8 cellular contexts compared by ENCODE assay signal in genomic region chr6:89432875-89433636, GRCh38. TPM values are rescaled to one million over a fixed set of nuclear protein-coding genes. Genes with fewer than 3 reads are reported as not detected.
DNase-seq lines count a peak whose midpoint lies in the region; ATAC-seq and TF ChIP-seq lines count a peak whose summit lies in the region.

Gene ANKRD6, plus strand, starts transcription at chr6:89433152. Its CDS starts 133,825 bp downstream, at chr6:89566977.

- intact Hi-C loops in heart left ventricle (cut with DNase I) (loop anchor here (1.0 to 10.0 kb wide), 7 partner anchors 164 to 252 kb away; no protein-coding TSS in a partner anchor), posterior vena cava (cut with DNase I) (loop anchor here (2.0 to 10.0 kb wide), 2 partner anchors 172 to 178 kb away; no protein-coding TSS in a partner anchor)

- H3K36me3 ChIP-seq in heart left ventricle: no peaks in the 10 kb centered on the region

- peaks cover 0 to 29% (median 8%) of the 10 kb centered on the region in 12 donors for H3K4me1 ChIP-seq in heart left ventricle

- no peaks in the 10 kb centered on the region for H3K27me3 ChIP-seq in heart left ventricle

- H3K27ac Mint-ChIP-seq in activated naive CD8-positive, alpha-beta T cell treated with anti-CD3 and anti-CD28 coated beads for 36 hours: peak within 1 kb of the TSS; percentile 23

- H3K4me1 Mint-ChIP-seq in activated naive CD8-positive, alpha-beta T cell treated with anti-CD3 and anti-CD28 coated beads for 36 hours: peaks cover 15% of the 10 kb centered on the region

- DNase-seq in Daoy (ENCODE audit: low read depth): peak; percentile 75
- peak; percentile 53 for DNase-seq in KG1 (lab: John Stamatoyannopoulos, UW)
- peak; percentile 54 for DNase-seq in SKM-1 treated with dmso at 0.1 percent for 144 hours (lab: John Stamatoyannopoulos, UW; ENCODE audit: unreplicated experiment)
- DNase-seq in activated naive CD8-positive, alpha-beta T cell treated with anti-CD3 and anti-CD28 coated beads for 36 hours: peak; percentile 92
- peak; percentile 69 to 90 (median 81) for DNase-seq in heart left ventricle
- DNase-seq in posterior vena cava (ENCODE audit: low spot score): peak; percentile 93
- peak; percentile 71 for DNase-seq in ureter (ENCODE audit: low spot score)

- peak in 1 of 2 donors; percentile 19 for TF ChIP-seq POLR2A in heart left ventricle (IDR thresholded peaks at IDR 0.05)

- H3K4me3 ChIP-seq in heart left ventricle: peak within 1 kb of the TSS; percentile 75 to 99 (median 88)

- H3K27me3 Mint-ChIP-seq in activated naive CD8-positive, alpha-beta T cell treated with anti-CD3 and anti-CD28 coated beads for 36 hours: no peaks in the 10 kb centered on the region

- 0% methylated on average over 24 to 86 of the region's 86 CpGs for WGBS in heart left ventricle, 4 donors

- H3K9me3 ChIP-seq in heart left ventricle: no peaks in the 10 kb centered on the region

- ATAC-seq in GM21723 (IDR thresholded peaks at IDR 0.05; ENCODE audit: unreplicated experiment): peak; percentile 93
- ATAC-seq in heart left ventricle: peak; percentile 82 to 97 (median 96)

- H3K36me3 Mint-ChIP-seq in activated naive CD8-positive, alpha-beta T cell treated with anti-CD3 and anti-CD28 coated beads for 36 hours: no peaks in the 10 kb centered on the region

- no peaks in the 10 kb centered on the region for H3K9me3 Mint-ChIP-seq in activated naive CD8-positive, alpha-beta T cell treated with anti-CD3 and anti-CD28 coated beads for 36 hours

- peak; percentile 49 to 99 (median 90) for TF ChIP-seq CTCF in heart left ventricle (IDR thresholded peaks at IDR 0.05)

- peak within 1 kb of the TSS in 5 of 12 donors; percentile 28 to 72 (median 60) for H3K27ac ChIP-seq in heart left ventricle

- H3K4me3 Mint-ChIP-seq in activated naive CD8-positive, alpha-beta T cell treated with anti-CD3 and anti-CD28 coated beads for 36 hours: peak within 1 kb of the TSS; percentile 72

RNA-seq across cellular contexts. Expression of gene ANKRD6, which starts in this region (rescaled TPM):
- total RNA-seq in Daoy (2014; rRNA removed; shearing (Covaris generic)): 1.1 and 4.1 TPM in 2 replicates
- 1 to 10 TPM; 2.0 to 2.2 TPM for total RNA-seq in activated naive CD8-positive, alpha-beta T cell treated with anti-CD3 and anti-CD28 coated beads for 36 hours
- total RNA-seq in heart left ventricle (10 to 100 TPM in 7 of 9 donors, 1 to 10 TPM in 2; 7.4 to 14.1 (median 11.3) TPM), posterior vena cava (10 to 100 TPM; 14.6 to 16.0 TPM), ureter (34.3 TPM)
- polyA plus RNA-seq in heart left ventricle: 1 to 10 TPM; 3.5 to 4.6 TPM
